In the genomic region with DNA sequence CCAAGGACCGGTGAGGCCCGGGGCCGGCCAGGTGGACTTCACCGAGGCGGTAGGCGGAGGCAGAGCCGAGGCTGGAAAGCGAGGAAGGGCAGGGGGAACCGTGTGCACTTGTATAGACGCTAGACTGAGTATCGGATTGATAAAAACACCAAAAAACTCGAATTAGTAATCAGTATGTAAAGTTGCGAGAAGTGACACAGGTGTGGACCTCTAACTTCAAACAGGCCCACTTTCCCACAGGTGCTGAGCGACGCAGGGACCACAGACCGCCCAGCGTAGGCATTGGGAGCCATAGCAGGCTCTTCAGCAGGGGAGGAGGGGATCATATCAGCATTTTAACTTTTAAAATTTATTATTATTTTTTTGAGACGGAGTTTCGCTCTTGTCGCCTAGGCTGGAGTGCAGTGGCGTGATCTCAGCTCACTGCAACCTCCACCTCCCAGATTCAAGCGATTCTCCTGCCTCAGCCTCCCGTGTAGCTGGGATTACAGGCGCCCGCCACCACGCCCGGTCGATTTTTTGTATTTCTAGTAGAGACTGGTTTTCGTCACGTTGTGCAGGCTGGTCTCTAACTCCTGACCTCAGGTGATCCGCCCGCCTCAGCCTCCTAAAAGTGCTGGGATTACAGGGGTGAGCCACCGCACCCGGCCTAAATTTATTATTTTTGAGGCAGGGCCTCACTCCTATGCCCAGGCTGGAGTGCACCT, we compare ENCODE assay signal across 8 cellular contexts. TPM values are rescaled to one million over a fixed set of nuclear protein-coding genes. Genes with fewer than 3 reads are reported as not detected.
DNase-seq lines count a peak whose midpoint lies in the region; ATAC-seq, FAIRE-seq and TF ChIP-seq lines count a peak whose summit lies in the region.

No MANE protein-coding gene starts in this region.

- H3K9me3 ChIP-seq in right atrium auricular region (no peaks in the 10 kb centered on the region), body of pancreas (no peaks in the 10 kb centered on the region)

- no peaks in the 10 kb centered on the region for H3K9me3 Mint-ChIP-seq in mesothelial cell of epicardium

- TF ChIP-seq CTCF in right atrium auricular region (IDR thresholded peaks at IDR 0.05) (no peak), body of pancreas (IDR thresholded peaks at IDR 0.05) (no peak), mesothelial cell of epicardium (IDR thresholded peaks at IDR 0.05; ENCODE audit: unreplicated experiment) (no peak)

- DNase-seq in right atrium auricular region (ENCODE audit: low spot score) (no peak), left cardiac atrium (no peak), body of pancreas (no peak), mesothelial cell of epicardium (ENCODE audit: low spot score in 2 of 2, unreplicated experiment in 2 of 2) (no peak), ACHN (no peak), COLO668 (lab: John Stamatoyannopoulos, UW; ENCODE audit: unreplicated experiment) (no peak), H54 (ENCODE audit: insufficient read length, low spot score) (no peak), OCI-M1 (lab: John Stamatoyannopoulos, UW) (no peak)

- peaks cover 11% of the 10 kb centered on the region for H3K36me3 Mint-ChIP-seq in mesothelial cell of epicardium

- H3K4me3 ChIP-seq in right atrium auricular region (peak overlapping the region; percentile 65 to 98), body of pancreas (peak overlapping the region; percentile 29 to 78)

- FAIRE-seq in H54 (lab: Jason Lieb, UNC): no peak

- H3K27ac Mint-ChIP-seq in mesothelial cell of epicardium: peak overlapping the region; percentile 64

- H3K27me3 Mint-ChIP-seq in mesothelial cell of epicardium (ENCODE audit: low read depth): no peaks in the 10 kb centered on the region

- TF ChIP-seq POLR2A in body of pancreas (IDR thresholded peaks at IDR 0.05) (no peak), H54 (IDR thresholded peaks at IDR 0.05; ENCODE audit: low read depth, low read length) (no peak)

- H3K27me3 ChIP-seq in right atrium auricular region: no peaks in the 10 kb centered on the region
- H3K27me3 ChIP-seq in body of pancreas: no peaks in the 10 kb centered on the region

- 34 to 39% methylated on average over 31 to 34 of the region's 34 CpGs for WGBS in body of pancreas, 2 donors

- H3K4me1 ChIP-seq in right atrium auricular region: peaks cover 0 to 38% of the 10 kb centered on the region in 2 donors
- H3K4me1 ChIP-seq in body of pancreas: peaks cover 30% of the 10 kb centered on the region

- peak overlapping the region; percentile 73 to 96 for H3K27ac ChIP-seq in right atrium auricular region
- H3K27ac ChIP-seq in body of pancreas: peak overlapping the region; percentile 42 to 92 (median 85)

- H3K4me1 Mint-ChIP-seq in mesothelial cell of epicardium: peaks cover 10% of the 10 kb centered on the region

- in situ Hi-C loops in ACHN (cut with HindIII; ENCODE audit: low pct_ligation_motif_present, low pct_unique_long_range_greater_than_20kb, low sequenced_read_pairs): no loop called here

- peak overlapping the region; percentile 98 for H3K4me3 Mint-ChIP-seq in mesothelial cell of epicardium

- intact Hi-C loops in left cardiac atrium (cut with DNase I): no loop called here
- intact Hi-C loops in body of pancreas (cut with DNase I): no loop called here

- ATAC-seq in left cardiac atrium: no peak
- ATAC-seq in body of pancreas: no peak

- H3K36me3 ChIP-seq in right atrium auricular region (peaks cover 10% of the 10 kb centered on the region), body of pancreas (replicated peaks in 1 of 2; ENCODE audit: insufficient read depth in 1 of 2, low read depth in 2 of 2) (no peaks in the 10 kb centered on the region)

RNA-seq across cellular contexts. Expression of a gene that starts 0.6 kb away (rescaled TPM):
- 1 to 10 TPM; 2.6 to 4.1 TPM for total RNA-seq in right atrium auricular region
- total RNA-seq in left cardiac atrium: 1 to 10 TPM; 1.9 to 3.3 TPM
- total RNA-seq in body of pancreas: 10 to 100 TPM; 12.5 to 15.3 TPM
- total RNA-seq in mesothelial cell of epicardium: 11.0 to 12.3 TPM (median 11.0 TPM) in 3 replicates

RNA-seq across cellular contexts. Expression of a gene that starts 1.6 kb away (rescaled TPM):
- total RNA-seq in right atrium auricular region (100 to 1,000 TPM; 368 to 648 TPM), left cardiac atrium (100 to 1,000 TPM; 503 to 537 TPM), body of pancreas (10 to 100 TPM; 31.6 to 79.1 TPM), mesothelial cell of epicardium (229 to 235 TPM (median 233 TPM) in 3 replicates)

RNA-seq across cellular contexts. Expression of a gene that starts 8.8 kb away (rescaled TPM):
- total RNA-seq in right atrium auricular region (1 to 10 TPM; 4.5 to 7.3 TPM), left cardiac atrium (1 to 10 TPM; 6.6 to 6.9 TPM), body of pancreas (10 to 100 TPM; 18.7 to 38.6 TPM), mesothelial cell of epicardium (16.2 to 17.2 TPM (median 16.7 TPM) in 3 replicates)

RNA-seq across cellular contexts. Expression of a gene that starts 34.9 kb away (rescaled TPM):
- total RNA-seq in right atrium auricular region (not detected), left cardiac atrium (not detected), body of pancreas (not detected), mesothelial cell of epicardium (0.47 to 0.79 TPM (median 0.73 TPM) in 3 replicates)

RNA-seq across cellular contexts. Expression of a gene that starts 54.0 kb away (rescaled TPM):
- total RNA-seq in right atrium auricular region: not detected
- not detected for total RNA-seq in left cardiac atrium
- total RNA-seq in body of pancreas: 1 to 10 TPM; 5.7 to 9.2 TPM
- 0.49 to 1.1 TPM (median 0.90 TPM) in 3 replicates for total RNA-seq in mesothelial cell of epicardium
